1 cellular context compared by ENCODE assay signal in the genomic region with DNA sequence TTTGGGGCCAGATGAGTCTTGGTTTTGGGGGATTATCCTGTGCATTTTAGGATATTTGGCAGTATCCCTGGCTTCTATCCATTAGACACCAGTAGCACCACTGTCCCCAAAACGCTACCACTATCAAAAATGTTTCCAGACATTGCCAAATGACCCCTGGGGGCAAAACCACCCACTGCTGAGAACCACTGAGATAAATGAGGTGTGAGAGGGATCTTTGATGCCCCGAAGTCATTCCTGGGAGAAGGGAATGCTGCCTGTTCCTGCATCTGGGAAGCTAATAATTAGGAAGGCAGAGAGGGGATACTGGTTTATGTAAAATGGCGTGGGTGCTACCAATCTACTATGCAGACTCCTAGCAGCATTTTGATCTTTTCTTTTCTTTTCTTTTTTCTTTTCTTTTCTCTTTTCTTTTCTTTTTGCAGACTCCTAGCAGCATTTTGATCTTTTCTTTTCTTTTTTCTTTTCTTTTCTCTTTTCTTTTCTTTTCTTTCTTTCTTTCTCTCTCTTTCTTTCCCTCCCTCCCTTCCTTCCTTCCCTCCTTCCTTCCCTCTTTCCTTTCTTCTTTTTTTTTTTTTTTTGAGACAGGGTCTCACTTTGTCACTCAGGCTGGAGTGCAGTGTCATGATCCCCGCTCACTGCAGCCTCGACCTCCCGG.
TF ChIP-seq lines count a peak whose summit lies in the region.

No MANE protein-coding gene starts in this region.

TF ChIP-seq in HEK293, 187 proteins besides CTCF, POLR2A, EP300 and RAD21:
- TF ChIP-seq ZNF624 (tag by site-specific recombination; IDR thresholded peaks at IDR 0.05) (no peak), ZNF366 (tag by site-specific recombination; conservative IDR thresholded peaks at IDR 0.05) (peak; percentile 79)
